In genomic region chr2:153214349-153214748, GRCh38 we compare ENCODE assay signal across 31 cellular contexts.
"Had no signal": no experiment of that assay in that cellular context is flagged by ENCODE, and none has a peak within 500 bp of the region (broad histone marks: within the 10 kb centered on the region; RNA-seq: fewer than 3 reads in every experiment).

No MANE protein-coding gene starts in this region.

- H3K4me1 ChIP-seq: adrenal gland, body of pancreas, esophagus squamous epithelium, gastroesophageal sphincter, heart right ventricle had no signal

- H3K4me3 ChIP-seq: adrenal gland, body of pancreas, esophagus squamous epithelium, gastroesophageal sphincter, heart right ventricle had no signal

- H3K9me3 ChIP-seq: adrenal gland, body of pancreas, esophagus squamous epithelium, gastroesophageal sphincter, heart right ventricle had no signal

- FAIRE-seq: colon, endometrium, endothelial cell of umbilical vein had no signal

- H3K27ac ChIP-seq: adrenal gland, body of pancreas, epithelial cell of prostate, esophagus squamous epithelium, gastroesophageal sphincter, heart right ventricle had no signal

- H3K36me3 ChIP-seq: adrenal gland, esophagus squamous epithelium, gastroesophageal sphincter, heart right ventricle had no signal

- H3K27me3 ChIP-seq: adrenal gland, body of pancreas, esophagus squamous epithelium, gastroesophageal sphincter, heart right ventricle had no signal

- ATAC-seq: activated CD4-positive, alpha-beta T cell treated with anti-CD3 and anti-CD28 coated beads for 36 hours; activated CD8-positive, alpha-beta memory T cell treated with anti-CD3 and anti-CD28 coated beads, Interleukin-2, amount 10 ng/mL, durations not matched to agents 7 days and 5 days; activated CD8-positive, alpha-beta T cell treated with anti-CD3 and anti-CD28 coated beads, Interleukin-2, amount 10 ng/mL, durations not matched to agents 7 days and 5 days; activated naive CD8-positive, alpha-beta T cell treated with anti-CD3 and anti-CD28 coated beads, Interleukin-2, amount 50 U/mL, for 24 hours; body of pancreas; gastroesophageal sphincter; heart right ventricle had no signal

- DNase-seq: activated CD4-positive, alpha-beta memory T cell treated with anti-CD3 and anti-CD28 coated beads for 36 hours; activated CD4-positive, alpha-beta T cell treated with anti-CD3 and anti-CD28 coated beads for 36 hours; activated CD4-positive, alpha-beta T cell treated with anti-CD3 and anti-CD28 coated beads, Interleukin-2, amount 10 ng/mL, durations not matched to agents 24 days and 14 days; activated CD4-positive, CD25-positive, alpha-beta regulatory T cell; activated CD4-positive, CD25-positive, alpha-beta regulatory T cell treated with anti-CD3 and anti-CD28 coated beads, Interleukin-2, amount 50 U/mL, for 72 hours; activated CD8-positive, alpha-beta memory T cell treated with anti-CD3 and anti-CD28 coated beads, Interleukin-2, amount 10 ng/mL, durations not matched to agents 7 days and 5 days; activated CD8-positive, alpha-beta memory T cell treated with anti-CD3 and anti-CD28 coated beads, Interleukin-2, amount 50 U/mL, for 4 hours; activated CD8-positive, alpha-beta T cell treated with anti-CD3 and anti-CD28 coated beads, Interleukin-2, amount 10 ng/mL, durations not matched to agents 7 days and 5 days; activated effector memory CD4-positive, alpha-beta T cell treated with anti-CD3 and anti-CD28 coated beads, Interleukin-2, amount 50 U/mL, for 16 hours; activated naive CD4-positive, alpha-beta T cell treated with anti-CD3 and anti-CD28 coated beads for 36 hours; activated naive CD8-positive, alpha-beta T cell treated with anti-CD3 and anti-CD28 coated beads for 36 hours; activated naive CD8-positive, alpha-beta T cell treated with anti-CD3 and anti-CD28 coated beads, Interleukin-2, amount 50 U/mL, for 24 hours; activated T-cell treated with anti-CD3 and anti-CD28 coated beads, Interleukin-2, amount 50 U/mL, for 1 hour; activated T-cell treated with anti-CD3 and anti-CD28 coated beads, Interleukin-2, amount 50 U/mL, for 48 hours; adrenal gland; amygdala; aorta; body of pancreas; caudate nucleus; cortex of kidney; dermis blood vessel endothelial cell; effector CD4-positive, alpha-beta T cell; esophagus squamous epithelium; foreskin melanocyte; heart right ventricle; T-helper 2 cell had no signal
